In the genomic region with DNA sequence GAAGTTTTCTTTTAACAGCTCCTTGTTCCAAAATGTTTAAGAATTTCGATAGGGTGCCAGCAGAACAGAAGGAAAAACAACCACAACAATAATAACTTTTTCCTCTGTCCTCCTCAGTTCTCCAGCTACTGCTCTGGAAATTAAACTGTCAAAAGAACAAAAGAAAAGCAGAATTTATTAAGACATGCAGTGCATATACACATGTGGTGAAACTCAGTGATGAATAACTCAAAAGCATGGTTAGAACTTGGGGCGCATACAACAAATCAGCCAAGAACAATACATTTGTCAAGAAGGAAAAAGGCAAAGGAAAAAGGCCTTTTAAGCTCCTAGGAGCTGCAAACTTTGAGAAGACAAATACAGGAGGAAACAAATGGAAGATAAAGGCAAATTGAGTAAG, we compare ENCODE assay signal across 29 cellular contexts.
"Had no signal": no experiment of that assay in that cellular context is flagged by ENCODE, and none has a peak within 500 bp of the region (broad histone marks: within the 10 kb centered on the region; RNA-seq: fewer than 3 reads in every experiment).

No MANE protein-coding gene starts in this region.

- H3K4me1 Mint-ChIP-seq: activated naive CD8-positive, alpha-beta T cell treated with anti-CD3 and anti-CD28 coated beads for 36 hours; natural killer cell; stimulated activated naive B cell treated with anti-CD40 and anti-IgM and Interleukin-4, amounts not matched to agents 10 μg/mL and 1 μg/mL and 100 μg/mL, for 72 hours had no signal

- H3K9ac ChIP-seq: parathyroid adenoma had no signal

- H3K9me3 Mint-ChIP-seq: activated naive CD8-positive, alpha-beta T cell treated with anti-CD3 and anti-CD28 coated beads for 36 hours; natural killer cell had no signal

- H3K27me3 Mint-ChIP-seq: activated naive CD8-positive, alpha-beta T cell treated with anti-CD3 and anti-CD28 coated beads for 36 hours; brain; stimulated activated naive B cell treated with anti-CD40 and anti-IgM and Interleukin-4, amounts not matched to agents 10 μg/mL and 1 μg/mL and 100 μg/mL, for 72 hours had no signal

- H3K4me1 ChIP-seq: adrenal gland, foreskin keratinocyte, left lung, lower lobe of right lung, parathyroid adenoma, psoas muscle, sigmoid colon, stomach, thyroid gland, upper lobe of left lung had no signal

- ATAC-seq: activated T-cell treated with anti-CD3 and anti-CD28 coated beads, Interleukin-2, amount 50 U/mL, for 72 hours; esophagus mucosa; foreskin keratinocyte; left lung; lower lobe of right lung; natural killer cell; psoas muscle; stimulated activated naive B cell treated with anti-CD40 and anti-IgM and Interleukin-4, amounts not matched to agents 10 μg/mL and 1 μg/mL and 100 μg/mL, for 72 hours had no signal

- H3K4me3 ChIP-seq: adrenal gland, coronary artery, left lung, lower lobe of right lung, psoas muscle, sigmoid colon, stomach, thyroid gland, upper lobe of left lung had no signal

- H3K9me3 ChIP-seq: adrenal gland, left lung, lower lobe of right lung, psoas muscle, sigmoid colon, stomach, thyroid gland, upper lobe of left lung had no signal

- H3K36me3 ChIP-seq: adrenal gland, left lung, lower lobe of right lung, sigmoid colon, stomach, thyroid gland, upper lobe of left lung had no signal

- H3K36me3 Mint-ChIP-seq: activated naive CD8-positive, alpha-beta T cell treated with anti-CD3 and anti-CD28 coated beads for 36 hours; brain; natural killer cell; stimulated activated naive B cell treated with anti-CD40 and anti-IgM and Interleukin-4, amounts not matched to agents 10 μg/mL and 1 μg/mL and 100 μg/mL, for 72 hours had no signal

- H3K79me2 ChIP-seq: parathyroid adenoma had no signal

- H3K27me3 ChIP-seq: adrenal gland, foreskin keratinocyte, left lung, sigmoid colon, stomach, thyroid gland, upper lobe of left lung had no signal

- H3K27ac Mint-ChIP-seq: activated naive CD8-positive, alpha-beta T cell treated with anti-CD3 and anti-CD28 coated beads for 36 hours; activated T-cell treated with anti-CD3 and anti-CD28 coated beads, Interleukin-2, amount 50 U/mL, for 72 hours; natural killer cell; stimulated activated naive B cell treated with anti-CD40 and anti-IgM and Interleukin-4, amounts not matched to agents 10 μg/mL and 1 μg/mL and 100 μg/mL, for 72 hours had no signal

- DNase-seq: activated CD4-positive, alpha-beta T cell treated with anti-CD3 and anti-CD28 coated beads for 4 hours; activated CD4-positive, alpha-beta T cell treated with anti-CD3 and anti-CD28 coated beads, Interleukin-2, amount 50 U/mL, for 4 hours; activated CD4-positive, CD25-positive, alpha-beta regulatory T cell; activated effector memory CD4-positive, alpha-beta T cell treated with Interleukin-2 at 50 U/mL for 16 hours; activated naive CD4-positive, alpha-beta T cell treated with Interleukin-2 at 50 U/mL for 16 hours; activated naive CD8-positive, alpha-beta T cell treated with anti-CD3 and anti-CD28 coated beads for 36 hours; activated T-cell treated with anti-CD3 and anti-CD28 coated beads for 4 hours; activated T-cell treated with anti-CD3 and anti-CD28 coated beads, Interleukin-2, amount 50 U/mL, for 72 hours; adrenal gland; aorta; foreskin keratinocyte; left lung; lower lobe of right lung; mesenchymal stem cell; natural killer cell; occipital lobe; psoas muscle; sigmoid colon; small intestine; stimulated activated CD4-positive, alpha-beta T cell treated with anti-CD3 and anti-CD28 coated beads, Interleukin-2, amount 100 ng/mL, for 24 hours; stimulated activated naive B cell treated with anti-CD40 and anti-IgM and Interleukin-4, amounts not matched to agents 10 μg/mL and 1 μg/mL and 100 μg/mL, for 72 hours; stomach; T-helper 2 cell; thyroid gland; upper lobe of left lung had no signal

- H2AFZ ChIP-seq: parathyroid adenoma had no signal

- H3K27ac ChIP-seq: adrenal gland, coronary artery, foreskin keratinocyte, left lung, lower lobe of right lung, parathyroid adenoma, psoas muscle, sigmoid colon, stomach, thyroid gland, upper lobe of left lung had no signal

- H3K4me3 Mint-ChIP-seq: activated naive CD8-positive, alpha-beta T cell treated with anti-CD3 and anti-CD28 coated beads for 36 hours; activated T-cell treated with anti-CD3 and anti-CD28 coated beads, Interleukin-2, amount 50 U/mL, for 72 hours; brain; natural killer cell; stimulated activated naive B cell treated with anti-CD40 and anti-IgM and Interleukin-4, amounts not matched to agents 10 μg/mL and 1 μg/mL and 100 μg/mL, for 72 hours had no signal
